ENCODE assay signal across 14 cellular contexts in the genomic region with DNA sequence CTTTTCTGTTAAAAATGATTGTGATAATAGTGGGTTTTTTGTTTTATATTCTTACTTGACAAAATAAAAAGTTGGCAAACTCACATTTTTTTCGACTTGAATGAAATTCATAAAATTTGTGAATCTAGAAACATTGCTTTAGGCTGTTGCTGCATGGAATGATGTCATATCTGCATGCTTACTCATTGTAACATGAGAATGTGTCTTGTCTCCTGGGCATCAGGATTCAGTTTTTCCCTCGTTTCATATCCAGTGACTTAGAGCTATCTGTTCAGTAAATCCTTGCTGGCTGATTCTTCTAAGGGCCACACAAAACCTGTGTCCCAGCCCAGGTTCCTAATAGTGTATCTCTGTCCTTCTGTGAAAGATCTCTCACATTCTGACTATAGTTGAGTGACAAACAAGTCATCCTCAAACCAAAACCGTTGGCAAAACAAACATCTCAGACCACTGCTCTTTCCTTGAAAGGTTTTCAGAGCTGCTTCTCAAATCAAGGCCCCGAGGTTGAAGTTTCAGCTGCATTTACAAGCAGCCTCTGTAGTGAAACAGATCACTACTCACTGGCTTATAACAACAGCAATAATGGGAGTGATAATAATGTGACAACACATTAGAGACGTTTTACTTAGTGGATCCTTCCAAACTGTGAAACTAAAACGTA.
DNase-seq lines count a peak whose midpoint lies in the region; ATAC-seq, FAIRE-seq and TF ChIP-seq lines count a peak whose summit lies in the region.
"Had no signal": no experiment of that assay in that cellular context is flagged by ENCODE, and none has a peak within 500 bp of the region (broad histone marks: within the 10 kb centered on the region; RNA-seq: fewer than 3 reads in every experiment).

No MANE protein-coding gene starts in this region.

- DNase-seq in EH (ENCODE audit: low read depth) (peak; percentile 91), RCC 7860 (ENCODE audit: low spot score) (peak; percentile 50), fibroblast of mammary gland (ENCODE audit: low read depth) (peak; percentile 93), renal cortical epithelial cell (ENCODE audit: low read depth) (peak; percentile 30), DMS53 treated with DMSO at 0.1 percent for 48 hours (lab: John Stamatoyannopoulos, UW; ENCODE audit: unreplicated experiment) (no peak)
- DNase-seq: esophagus squamous epithelium, KBM-7, lower lobe of right lung, NCI-H446, psoas muscle had no signal

- no peak for TF ChIP-seq CTCF in fibroblast of mammary gland (conservative IDR thresholded peaks at IDR 0.05; ENCODE audit: control insufficient read depth, insufficient read depth, low read depth, low read length)

- H3K4me3 ChIP-seq in fibroblast of mammary gland (ENCODE audit: control insufficient read depth, low read depth, low read length), result no peak overlapping the region
- H3K4me3 ChIP-seq: ascending aorta, esophagus squamous epithelium, lower lobe of right lung, psoas muscle had no signal

- peak; percentile 53 for FAIRE-seq in RCC 7860 (lab: Jason Lieb, UNC)

- ATAC-seq in HG02884 (IDR thresholded peaks at IDR 0.05; ENCODE audit: unreplicated experiment), result no peak
- no peak for ATAC-seq in HG03520 (IDR thresholded peaks at IDR 0.05; ENCODE audit: unreplicated experiment)
- no peak for ATAC-seq in HG02981 (IDR thresholded peaks at IDR 0.05; ENCODE audit: unreplicated experiment)
- ATAC-seq: lower lobe of right lung, psoas muscle had no signal
